In the genomic region with DNA sequence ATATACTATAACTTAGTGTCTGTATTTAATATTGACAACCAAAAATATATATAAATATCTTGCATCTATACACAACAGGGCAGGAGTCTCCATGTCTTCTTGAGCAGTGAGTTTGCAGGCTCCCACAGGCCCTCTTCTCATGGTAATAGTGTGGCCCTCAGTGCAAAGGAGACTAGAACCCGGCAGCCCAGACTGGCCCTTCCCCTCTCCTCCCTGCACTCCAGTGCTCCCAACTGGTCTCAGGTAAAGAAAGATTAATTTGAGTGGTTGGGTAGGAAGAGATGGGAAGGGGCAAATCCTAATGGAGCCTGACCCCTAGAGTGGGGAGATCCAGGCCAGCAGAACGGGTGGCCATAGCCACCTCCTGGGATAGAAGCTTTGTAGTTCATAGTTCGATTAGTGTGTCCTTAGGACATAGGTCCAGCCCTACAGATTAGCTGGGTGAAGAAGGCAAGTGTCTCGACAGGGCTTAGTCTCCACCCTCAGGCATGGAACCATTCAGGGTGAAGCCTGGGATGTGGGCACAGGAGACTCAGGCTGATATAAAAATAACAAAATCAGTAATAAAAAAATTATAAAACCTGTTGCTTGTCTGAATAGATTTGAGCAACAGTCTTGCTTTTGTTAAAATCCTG, we compare ENCODE assay signal across 14 cellular contexts. TPM values are rescaled to one million over a fixed set of nuclear protein-coding genes. Genes with fewer than 3 reads are reported as not detected.
DNase-seq lines count a peak whose midpoint lies in the region; ATAC-seq and TF ChIP-seq lines count a peak whose summit lies in the region.
"Had no signal": no experiment of that assay in that cellular context is flagged by ENCODE, and none has a peak within 500 bp of the region (broad histone marks: within the 10 kb centered on the region; RNA-seq: fewer than 3 reads in every experiment).

No MANE protein-coding gene starts in this region.

- H3K9ac ChIP-seq in OCI-LY1 (ENCODE audit: low read length): no peak overlapping the region

- H3K4me1 ChIP-seq in breast epithelium (no peaks in the 10 kb centered on the region), OCI-LY1 (ENCODE audit: insufficient read depth, low read length, severe bottlenecking) (peaks cover 28% of the 10 kb centered on the region)

- H3K36me3 ChIP-seq in breast epithelium (no peaks in the 10 kb centered on the region), OCI-LY1 (ENCODE audit: insufficient read depth, low read length) (peaks cover 64% of the 10 kb centered on the region)

- H3K9me2 ChIP-seq in OCI-LY1 (ENCODE audit: low read depth, low read length): no peaks in the 10 kb centered on the region

- no peak overlapping the region for H3K4me3 ChIP-seq in breast epithelium
- no peak overlapping the region for H3K4me3 ChIP-seq in OCI-LY1 (ENCODE audit: low read depth, low read length, poor library complexity, severe bottlenecking)
- H3K4me3 ChIP-seq in coronary artery: no peak overlapping the region
- H3K4me3 ChIP-seq: spleen had no signal

- no peak overlapping the region for H3K27ac Mint-ChIP-seq in MCF 10A (ENCODE audit: low read depth, unreplicated experiment)
- peak overlapping the region; percentile 90 for H3K27ac Mint-ChIP-seq in stimulated activated effector memory CD8-positive, alpha-beta T cell treated with anti-CD3 and anti-CD28 coated beads, Interleukin-12 subunit alpha, Interleukin-12 subunit beta, amount 100 ng/mL, for 72 hours

- intact Hi-C loops in MCF 10A (cut with micrococcal nuclease): no loop called here
- intact Hi-C loops in breast epithelium (cut with DNase I; ENCODE audit: low total_unique reads): loop anchor here (5.0 kb wide), 1 partner anchor 924 kb away; no protein-coding TSS in a partner anchor
- intact Hi-C loops in posterior vena cava (cut with DNase I): no loop called here

- H3K9me3 ChIP-seq in breast epithelium (no peaks in the 10 kb centered on the region), OCI-LY1 (ENCODE audit: low read length) (no peaks in the 10 kb centered on the region)
- H3K9me3 ChIP-seq: spleen had no signal

- no peak overlapping the region for H3K4me3 Mint-ChIP-seq in MCF 10A (ENCODE audit: unreplicated experiment)
- no peak overlapping the region for H3K4me3 Mint-ChIP-seq in stimulated activated effector memory CD8-positive, alpha-beta T cell treated with anti-CD3 and anti-CD28 coated beads, Interleukin-12 subunit alpha, Interleukin-12 subunit beta, amount 100 ng/mL, for 72 hours

- no peaks in the 10 kb centered on the region for H3K27me3 Mint-ChIP-seq in MCF 10A (ENCODE audit: insufficient read depth, unreplicated experiment)
- H3K27me3 Mint-ChIP-seq: activated naive CD4-positive, alpha-beta T cell treated with anti-CD3 and anti-CD28 coated beads, Interleukin-2, amount 50 U/mL, for 24 hours; stimulated activated naive CD8-positive, alpha-beta T cell treated with anti-CD3 and anti-CD28 coated beads, Interleukin-15, amount 100 ng/mL, for 72 hours had no signal

- H3K4me2 ChIP-seq in OCI-LY1 (ENCODE audit: low read length): no peak overlapping the region

- peaks cover 56% of the 10 kb centered on the region for H3K36me3 Mint-ChIP-seq in MCF 10A (ENCODE audit: insufficient read depth, unreplicated experiment)
- H3K36me3 Mint-ChIP-seq in stimulated activated effector memory CD8-positive, alpha-beta T cell treated with anti-CD3 and anti-CD28 coated beads, Interleukin-12 subunit alpha, Interleukin-12 subunit beta, amount 100 ng/mL, for 72 hours: peaks cover 99% of the 10 kb centered on the region

- no peaks in the 10 kb centered on the region for H3K9me3 Mint-ChIP-seq in MCF 10A (ENCODE audit: unreplicated experiment)
- no peaks in the 10 kb centered on the region for H3K9me3 Mint-ChIP-seq in stimulated activated effector memory CD8-positive, alpha-beta T cell treated with anti-CD3 and anti-CD28 coated beads, Interleukin-12 subunit alpha, Interleukin-12 subunit beta, amount 100 ng/mL, for 72 hours
- H3K9me3 Mint-ChIP-seq: activated naive CD4-positive, alpha-beta T cell treated with anti-CD3 and anti-CD28 coated beads, Interleukin-2, amount 50 U/mL, for 24 hours; stimulated activated naive CD8-positive, alpha-beta T cell treated with anti-CD3 and anti-CD28 coated beads, Interleukin-15, amount 100 ng/mL, for 72 hours had no signal

- H3K4me1 Mint-ChIP-seq in MCF 10A (ENCODE audit: insufficient read depth, unreplicated experiment): peaks cover 18% of the 10 kb centered on the region
- H3K4me1 Mint-ChIP-seq in stimulated activated effector memory CD8-positive, alpha-beta T cell treated with anti-CD3 and anti-CD28 coated beads, Interleukin-12 subunit alpha, Interleukin-12 subunit beta, amount 100 ng/mL, for 72 hours: peaks cover 80% of the 10 kb centered on the region

- no peaks in the 10 kb centered on the region for H3K79me2 ChIP-seq in OCI-LY1 (ENCODE audit: insufficient read depth, low read length)

- no peak for TF ChIP-seq POLR2A in breast epithelium (IDR thresholded peaks at IDR 0.05)

- H3K27me3 ChIP-seq in breast epithelium (no peaks in the 10 kb centered on the region), OCI-LY1 (ENCODE audit: insufficient read depth, low read length) (no peaks in the 10 kb centered on the region)
- H3K27me3 ChIP-seq: spleen had no signal

- POLR2A ChIA-PET in MCF 10A (lab: Yijun Ruan, JAX): interaction anchor here (0.7 to 2.6 kb wide), 6 partner anchors 9 to 138 kb away, joined by 3 to 12 read pairs (median 3); no protein-coding TSS in a partner anchor

- TSS peak; percentile 44 for BruUV-seq in MCF 10A (replicated peaks; lab: Mats Ljungman, UMichigan)

- peaks cover 14% of the 10 kb centered on the region for H3F3A ChIP-seq in OCI-LY1 (ENCODE audit: insufficient read depth, low read length)

- ATAC-seq in stimulated activated effector memory CD8-positive, alpha-beta T cell treated with anti-CD3 and anti-CD28 coated beads, Interleukin-12 subunit alpha, Interleukin-12 subunit beta, amount 100 ng/mL, for 72 hours: no peak
- no peak for ATAC-seq in GM21447 (IDR thresholded peaks at IDR 0.05; ENCODE audit: unreplicated experiment)
- ATAC-seq: stimulated activated naive CD8-positive, alpha-beta T cell treated with anti-CD3 and anti-CD28 coated beads, Interleukin-15, amount 100 ng/mL, for 72 hours had no signal

- CTCF ChIA-PET in MCF 10A (lab: Yijun Ruan, JAX): interaction anchor here (1.0 to 3.3 kb wide), 2 partner anchors 10 to 147 kb away, joined by 4 to 18 read pairs; no protein-coding TSS in a partner anchor

- H2AFZ ChIP-seq in OCI-LY1 (ENCODE audit: low read length): no peak overlapping the region

- no peaks in the 10 kb centered on the region for H4K20me1 ChIP-seq in OCI-LY1 (ENCODE audit: insufficient read depth, low read length)

- TF ChIP-seq CTCF in MCF 10A (IDR thresholded peaks at IDR 0.05; ENCODE audit: unreplicated experiment) (no peak), breast epithelium (IDR thresholded peaks at IDR 0.05) (no peak), OCI-LY1 (IDR thresholded peaks at IDR 0.05; ENCODE audit: low read length) (no peak), coronary artery (IDR thresholded peaks at IDR 0.05) (no peak)

- DNase-seq in MCF 10A (ENCODE audit: unreplicated experiment): no peak
- DNase-seq in breast epithelium (ENCODE audit: low spot score in 2 of 2): no peak
- DNase-seq in coronary artery (ENCODE audit: low spot score): peak; percentile 40
- no peak for DNase-seq in stimulated activated effector memory CD8-positive, alpha-beta T cell treated with anti-CD3 and anti-CD28 coated beads, Interleukin-12 subunit alpha, Interleukin-12 subunit beta, amount 100 ng/mL, for 72 hours (ENCODE audit: low spot score in 2 of 2)
- no peak for DNase-seq in T-helper 9 cell
- no peak for DNase-seq in posterior vena cava (ENCODE audit: low spot score)
- DNase-seq: activated CD8-positive, alpha-beta memory T cell treated with anti-CD3 and anti-CD28 coated beads, Interleukin-2, amount 50 U/mL, for 4 hours; GF-D8; NCI-H1694; stimulated activated naive CD8-positive, alpha-beta T cell treated with anti-CD3 and anti-CD28 coated beads, Interleukin-15, amount 100 ng/mL, for 72 hours had no signal

- H3K27ac ChIP-seq in breast epithelium (no peak overlapping the region), OCI-LY1 (ENCODE audit: low read depth, low read length, poor library complexity, severe bottlenecking) (peak overlapping the region; percentile 84), coronary artery (no peak overlapping the region)

RNA-seq across cellular contexts. Expression of a gene that starts 32.3 kb away (rescaled TPM):
- 87.5 and 95.0 TPM in 2 replicates for total RNA-seq in MCF 10A (2022)
- total RNA-seq in breast epithelium: 10 to 100 TPM; 29.5 to 78.9 (median 42.1) TPM
- total RNA-seq in posterior vena cava: 10 to 100 TPM; 13.0 to 17.7 TPM
